ENCODE assay signal across 9 cellular contexts in the genomic region with DNA sequence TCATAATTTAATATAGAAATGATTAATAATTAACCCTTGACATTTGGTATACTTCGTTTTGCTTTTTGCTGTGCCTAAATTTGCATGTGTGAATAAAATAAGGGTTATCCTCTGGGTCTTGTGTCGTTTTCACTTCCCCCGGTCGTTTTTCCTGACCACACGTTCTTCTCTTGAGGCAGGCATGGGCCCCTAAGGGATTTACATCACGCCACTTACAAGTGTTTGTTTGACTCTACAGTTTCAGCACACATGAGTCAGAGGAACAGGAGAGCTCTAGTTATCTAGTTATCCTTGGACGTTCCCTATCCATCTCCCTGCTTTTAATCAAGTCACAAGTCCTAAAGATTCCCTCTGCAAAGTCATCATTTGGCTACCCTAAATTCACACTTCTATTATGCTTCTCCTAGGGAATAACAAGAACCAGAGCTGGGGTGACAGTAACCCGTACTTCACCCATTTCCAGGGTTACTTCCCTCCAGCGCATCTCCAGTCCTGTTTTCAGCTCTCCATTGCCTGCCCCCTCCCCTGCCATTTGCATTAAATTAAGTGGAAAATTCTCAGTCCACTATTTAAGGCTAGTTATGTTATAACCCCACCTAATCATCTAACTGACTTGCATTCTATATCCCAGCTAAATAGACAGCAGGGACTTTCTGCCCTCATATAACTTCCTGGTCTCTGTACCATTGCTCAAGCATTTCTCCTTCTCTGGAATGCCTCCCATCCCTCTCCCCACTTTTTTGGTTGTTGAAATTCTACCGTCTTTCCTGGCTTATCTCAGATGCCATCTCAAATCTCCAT.
DNase-seq lines count a peak whose midpoint lies in the region; ATAC-seq lines count a peak whose summit lies in the region.
"Had no signal": no experiment of that assay in that cellular context is flagged by ENCODE, and none has a peak within 500 bp of the region (broad histone marks: within the 10 kb centered on the region; RNA-seq: fewer than 3 reads in every experiment).

No MANE protein-coding gene starts in this region.

- no peaks in the 10 kb centered on the region for H3K27me3 ChIP-seq in MG63

- DNase-seq in ELR (ENCODE audit: low read depth) (peak; percentile 28), left lobe of liver (ENCODE audit: low spot score) (no peak), MG63 (no peak), head of caudate nucleus (no peak)
- DNase-seq in activated CD4-positive, alpha-beta T cell treated with anti-CD3 and anti-CD28 coated beads, Interleukin-2, amount 50 U/mL, for 48 hours = no peak
- DNase-seq: activated T-cell treated with anti-CD3 and anti-CD28 coated beads, Interleukin-2, amount 50 U/mL, for 4 hours had no signal

- no peak overlapping the region for H3K4me3 Mint-ChIP-seq in dendritic cell treated with granulocyte-macrophage colony-stimulating factor and Interleukin-4, amounts not matched to agents 40 ng/mL and 50 ng/mL, for 4 days
- H3K4me3 Mint-ChIP-seq: activated T-cell treated with anti-CD3 and anti-CD28 coated beads, Interleukin-2, amount 50 U/mL, for 4 hours had no signal

- intact Hi-C loops in dendritic cell treated with granulocyte-macrophage colony-stimulating factor and Interleukin-4, amounts not matched to agents 40 ng/mL and 50 ng/mL, for 4 days (cut with micrococcal nuclease) = no loop called here
- intact Hi-C loops in head of caudate nucleus (cut with DNase I) = no loop called here

- H3K9me3 ChIP-seq in MG63 = no peaks in the 10 kb centered on the region

- H3K27ac Mint-ChIP-seq in dendritic cell treated with granulocyte-macrophage colony-stimulating factor and Interleukin-4, amounts not matched to agents 40 ng/mL and 50 ng/mL, for 4 days = peak overlapping the region; percentile 1

- ATAC-seq in GM19468 (IDR thresholded peaks at IDR 0.05; ENCODE audit: extremely low read depth, unreplicated experiment) = peak; percentile 21
- ATAC-seq in HG03342 (IDR thresholded peaks at IDR 0.05; ENCODE audit: unreplicated experiment) = peak; percentile 56
- no peak for ATAC-seq in left lobe of liver
- ATAC-seq: activated T-cell treated with anti-CD3 and anti-CD28 coated beads, Interleukin-2, amount 50 U/mL, for 4 hours had no signal

- H3K4me1 Mint-ChIP-seq in dendritic cell treated with granulocyte-macrophage colony-stimulating factor and Interleukin-4, amounts not matched to agents 40 ng/mL and 50 ng/mL, for 4 days (ENCODE audit: low read depth) = peaks cover 60% of the 10 kb centered on the region

- no peak overlapping the region for H3K4me3 ChIP-seq in MG63

- no peaks in the 10 kb centered on the region for H3K36me3 Mint-ChIP-seq in dendritic cell treated with granulocyte-macrophage colony-stimulating factor and Interleukin-4, amounts not matched to agents 40 ng/mL and 50 ng/mL, for 4 days (ENCODE audit: low read depth)

- H3K27me3 Mint-ChIP-seq in dendritic cell treated with granulocyte-macrophage colony-stimulating factor and Interleukin-4, amounts not matched to agents 40 ng/mL and 50 ng/mL, for 4 days = no peaks in the 10 kb centered on the region

- H3K9me3 Mint-ChIP-seq in dendritic cell treated with granulocyte-macrophage colony-stimulating factor and Interleukin-4, amounts not matched to agents 40 ng/mL and 50 ng/mL, for 4 days = no peaks in the 10 kb centered on the region
- H3K9me3 Mint-ChIP-seq: activated T-cell treated with anti-CD3 and anti-CD28 coated beads, Interleukin-2, amount 50 U/mL, for 4 hours had no signal

- H3K36me3 ChIP-seq in MG63 = no peaks in the 10 kb centered on the region
